In the genomic region with DNA sequence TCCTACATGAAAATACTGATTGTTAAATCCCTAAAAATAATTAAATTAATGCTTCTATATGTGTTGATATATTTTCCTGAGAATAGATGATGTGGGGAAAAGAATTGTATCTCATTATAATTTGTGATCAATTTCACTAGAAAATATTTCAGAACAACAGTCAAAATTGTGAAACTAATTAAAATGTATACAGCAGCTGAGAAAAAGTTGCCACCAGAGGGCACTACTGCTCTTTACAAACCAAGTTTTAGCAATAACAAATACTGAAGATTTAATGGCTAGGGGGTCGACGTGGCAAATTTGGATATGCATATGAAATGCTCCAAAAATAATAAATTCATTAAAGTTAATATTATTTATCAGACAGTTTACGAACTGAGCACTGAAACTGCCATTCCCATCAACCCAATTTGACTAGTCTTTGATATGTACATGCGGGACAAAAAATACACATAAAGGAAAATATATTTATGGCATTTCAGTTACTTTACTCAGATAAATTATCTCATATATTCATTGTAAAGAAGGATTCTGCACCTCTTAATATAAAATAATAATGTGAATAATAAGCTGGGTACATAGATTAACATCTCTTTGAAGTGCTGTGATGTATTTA, we compare ENCODE assay signal across 8 cellular contexts.
DNase-seq lines count a peak whose midpoint lies in the region; ATAC-seq, FAIRE-seq and TF ChIP-seq lines count a peak whose summit lies in the region.

No MANE protein-coding gene starts in this region.

- H3K4me1 ChIP-seq in GM12878 (ENCODE audit: control insufficient read depth, insufficient read depth, low read length): no peaks in the 10 kb centered on the region
- no peaks in the 10 kb centered on the region for H3K4me1 ChIP-seq in tibial nerve

- no peak for FAIRE-seq in GM12878 (lab: Jason Lieb, UNC)

- H3K9me3 ChIP-seq in GM12878 (replicated peaks; ENCODE audit: control insufficient read depth, insufficient read depth, low read length): no peaks in the 10 kb centered on the region
- peaks cover 0 to 12% (median 0%) of the 10 kb centered on the region in 4 donors for H3K9me3 ChIP-seq in tibial nerve

- BruUV-seq in GM12878 (replicated peaks; lab: Mats Ljungman, UMichigan): no TSS peak

- TF ChIP-seq CTCF in BJ (IDR thresholded peaks at IDR 0.05; ENCODE audit: insufficient read depth, low read depth, low read length) (peak; percentile 36), GM12878 (IDR thresholded peaks at IDR 0.05 in 2 of 3, conservative IDR thresholded peaks at IDR 0.05 in 1 of 3; ENCODE audit: control insufficient read depth in 2 of 3, extremely low read depth in 1 of 3, insufficient read depth in 1 of 3, low read depth in 3 of 3, low read length in 3 of 3) (peak; percentile 25 to 50 (median 46); a peak in 4 of 6 replicates), tibial nerve (IDR thresholded peaks at IDR 0.05) (peak; percentile 35 to 71 (median 61))

- ATAC-seq in GM19395 (IDR thresholded peaks at IDR 0.05; ENCODE audit: unreplicated experiment) (peak; percentile 70), GM12878 (no peak), GM18502 (IDR thresholded peaks at IDR 0.05; ENCODE audit: poor library complexity, unreplicated experiment) (no peak)

- TF ChIP-seq RAD21 in GM12878 (IDR thresholded peaks at IDR 0.05; ENCODE audit: insufficient read depth, low read depth, low read length): peak; percentile 59

- H3K79me2 ChIP-seq in GM12878 (ENCODE audit: control insufficient read depth, insufficient read depth, low read length): no peaks in the 10 kb centered on the region

- RAD21 ChIA-PET in GM12878 (lab: Charles Lee; ENCODE audit: unreplicated experiment): interaction anchor here (0.6 to 1.3 kb wide), 2 partner anchors 22 to 98 kb away, joined by 3 read pairs; no protein-coding TSS in a partner anchor

- no peak overlapping the region for H3K4me2 ChIP-seq in GM12878 (ENCODE audit: control insufficient read depth, insufficient read depth)

- H3K4me3 ChIP-seq in BJ (ENCODE audit: low read depth, low read length) (no peak overlapping the region), GM12878 (no peak overlapping the region), tibial nerve (no peak overlapping the region)

- DNase-seq in BJ (ENCODE audit: low read depth): no peak
- DNase-seq in NCI-H82 (lab: John Stamatoyannopoulos, UW): peak; percentile 77
- no peak for DNase-seq in GM12878 (ENCODE audit: low read depth, low spot score)
- DNase-seq in left kidney (ENCODE audit: low read depth, low spot score): peak; percentile 61
- peak; percentile 28 to 69 for DNase-seq in tibial nerve (ENCODE audit: low spot score in 2 of 2)
- no peak for DNase-seq in AG08395 (ENCODE audit: low spot score)

- no peak overlapping the region for H2AFZ ChIP-seq in GM12878 (ENCODE audit: control insufficient read depth, low read depth, low read length)

- H3K9ac ChIP-seq in GM12878 (ENCODE audit: control insufficient read depth, insufficient read depth, low read length): no peak overlapping the region

- CTCF ChIA-PET in BJ (lab: Yijun Ruan, JAX): interaction anchor here (1.3 kb wide), 1 partner anchor 8 kb away, joined by 3 read pairs; no protein-coding TSS in a partner anchor
- CTCF ChIA-PET in GM12878 (lab: Yijun Ruan, JAX): interaction anchor here (1.6 kb wide), 1 partner anchor 9 kb away, joined by 6 read pairs; no protein-coding TSS in a partner anchor

- no peak for TF ChIP-seq POLR2A in GM12878 (IDR thresholded peaks at IDR 0.05; ENCODE audit: low read depth, low read length)
- TF ChIP-seq POLR2A in tibial nerve (IDR thresholded peaks at IDR 0.05): no peak

- no peaks in the 10 kb centered on the region for H4K20me1 ChIP-seq in GM12878 (ENCODE audit: control insufficient read depth, insufficient read depth)

- intact Hi-C loops in GM12878 (cut with micrococcal nuclease; ENCODE audit: unreplicated experiment): no loop called here

- TF ChIP-seq EP300 in GM12878 (IDR thresholded peaks at IDR 0.05; ENCODE audit: borderline replicate concordance in 1 of 2, control insufficient read depth in 1 of 2, low read depth in 2 of 2, low read length in 2 of 2): no peak
- TF ChIP-seq EP300 in tibial nerve (IDR thresholded peaks at IDR 0.05): no peak

- POLR2A ChIA-PET in BJ (lab: Charles Lee): no interaction called here
- POLR2A ChIA-PET in GM12878 (lab: Charles Lee): no interaction called here

- SMC1A ChIA-PET in GM12878 (lab: Charles Lee; ENCODE audit: uncharacterized antibody, unreplicated experiment): no interaction called here

- WGBS in GM12878 (ENCODE audit: insufficient coverage, insufficient replicate concordance, low lambda C conversion rate, missing lambda C conversion rate): 22% methylated on average over 4 of the region's 4 CpGs
- WGBS in tibial nerve, 2 donors: 24 to 26% methylated on average over 4 of the region's 4 CpGs

- no peak overlapping the region for H3K27ac ChIP-seq in GM12878 (ENCODE audit: control insufficient read depth, insufficient read depth)
- H3K27ac ChIP-seq in tibial nerve: no peak overlapping the region

- in situ Hi-C loops in GM12878 (cut with MboI): no loop called here

- no peaks in the 10 kb centered on the region for H3K36me3 ChIP-seq in BJ (ENCODE audit: control insufficient read depth, insufficient read depth, low read length)
- no peaks in the 10 kb centered on the region for H3K36me3 ChIP-seq in GM12878 (ENCODE audit: control insufficient read depth in 2 of 2, insufficient read depth in 2 of 2, low read length in 1 of 2)
- no peaks in the 10 kb centered on the region for H3K36me3 ChIP-seq in tibial nerve

- H3K27me3 ChIP-seq in BJ (ENCODE audit: control insufficient read depth, insufficient read depth, low read length): no peaks in the 10 kb centered on the region
- H3K27me3 ChIP-seq in GM12878 (replicated peaks in 1 of 2; ENCODE audit: control insufficient read depth in 2 of 2, insufficient read depth in 2 of 2, low read length in 1 of 2): no peaks in the 10 kb centered on the region
- no peaks in the 10 kb centered on the region for H3K27me3 ChIP-seq in tibial nerve

TF ChIP-seq in GM12878, 131 proteins besides CTCF, POLR2A, EP300 and RAD21:
- TF ChIP-seq SMC3 (IDR thresholded peaks at IDR 0.05; ENCODE audit: borderline replicate concordance, low read length) (peak; percentile 39; the same call in 1 of the 2 replicates), IRF4 (IDR thresholded peaks at IDR 0.05; ENCODE audit: low read depth, low read length) (no peak), ZNF274 (IDR thresholded peaks at IDR 0.05; ENCODE audit: insufficient read depth, insufficient read length) (no peak)
- TF ChIP-seq, protein P1, sequence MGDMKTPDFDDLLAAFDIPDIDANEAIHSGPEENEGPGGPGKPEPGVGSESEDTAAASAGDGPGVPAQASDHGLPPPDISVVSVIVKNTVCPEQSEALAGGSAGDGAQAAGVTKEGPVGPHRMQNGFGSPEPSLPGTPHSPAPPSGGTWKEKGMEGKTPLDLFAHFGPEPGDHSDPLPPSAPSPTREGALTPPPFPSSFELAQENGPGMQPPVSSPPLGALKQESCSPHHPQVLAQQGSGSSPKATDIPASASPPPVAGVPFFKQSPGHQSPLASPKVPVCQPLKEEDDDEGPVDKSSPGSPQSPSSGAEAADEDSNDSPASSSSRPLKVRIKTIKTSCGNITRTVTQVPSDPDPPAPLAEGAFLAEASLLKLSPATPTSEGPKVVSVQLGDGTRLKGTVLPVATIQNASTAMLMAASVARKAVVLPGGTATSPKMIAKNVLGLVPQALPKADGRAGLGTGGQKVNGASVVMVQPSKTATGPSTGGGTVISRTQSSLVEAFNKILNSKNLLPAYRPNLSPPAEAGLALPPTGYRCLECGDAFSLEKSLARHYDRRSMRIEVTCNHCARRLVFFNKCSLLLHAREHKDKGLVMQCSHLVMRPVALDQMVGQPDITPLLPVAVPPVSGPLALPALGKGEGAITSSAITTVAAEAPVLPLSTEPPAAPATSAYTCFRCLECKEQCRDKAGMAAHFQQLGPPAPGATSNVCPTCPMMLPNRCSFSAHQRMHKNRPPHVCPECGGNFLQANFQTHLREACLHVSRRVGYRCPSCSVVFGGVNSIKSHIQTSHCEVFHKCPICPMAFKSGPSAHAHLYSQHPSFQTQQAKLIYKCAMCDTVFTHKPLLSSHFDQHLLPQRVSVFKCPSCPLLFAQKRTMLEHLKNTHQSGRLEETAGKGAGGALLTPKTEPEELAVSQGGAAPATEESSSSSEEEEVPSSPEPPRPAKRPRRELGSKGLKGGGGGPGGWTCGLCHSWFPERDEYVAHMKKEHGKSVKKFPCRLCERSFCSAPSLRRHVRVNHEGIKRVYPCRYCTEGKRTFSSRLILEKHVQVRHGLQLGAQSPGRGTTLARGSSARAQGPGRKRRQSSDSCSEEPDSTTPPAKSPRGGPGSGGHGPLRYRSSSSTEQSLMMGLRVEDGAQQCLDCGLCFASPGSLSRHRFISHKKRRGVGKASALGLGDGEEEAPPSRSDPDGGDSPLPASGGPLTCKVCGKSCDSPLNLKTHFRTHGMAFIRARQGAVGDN (IDR thresholded peaks at IDR 0.05): no peak

Comparison
In these comparisons a context has a peak if more than half of its experiments do, and no peak if none do; other contexts are left out.
1. DNase-seq: peak in NCI-H82 (single experiment), left kidney (single experiment) and tibial nerve (2 of 2); none in BJ (single experiment), GM12878 (single experiment) and AG08395 (single experiment).
2. Peak in every context shown above with its lines, with median percentiles within 50 percentile points of each other: CTCF ChIP-seq.